ENCODE assay signal across 17 cellular contexts in genomic region chr2:202488671-202489070, GRCh38.
A peak's percentile ranks its signal among the peaks of the same experiment; 100 is the strongest.
DNase-seq lines count a peak whose midpoint lies in the region; ATAC-seq lines count a peak whose summit lies in the region.
"Had no signal": no experiment of that assay in that cellular context is flagged by ENCODE, and none has a peak within 500 bp of the region (broad histone marks: within the 10 kb centered on the region; RNA-seq: fewer than 3 reads in every experiment).

No MANE protein-coding gene starts in this region.

- peak overlapping the region; percentile 37 for H3K27ac Mint-ChIP-seq in T-helper 17 cell
- no peak overlapping the region for H3K27ac Mint-ChIP-seq in activated T-cell treated with anti-CD3 and anti-CD28 coated beads, Interleukin-2, amount 50 U/mL, for 72 hours
- H3K27ac Mint-ChIP-seq: CD4-positive, alpha-beta memory T cell; GM23338; HFFc6 had no signal

- ATAC-seq in T-helper 17 cell (no peak), HG03521 (IDR thresholded peaks at IDR 0.05; ENCODE audit: unreplicated experiment) (no peak)
- ATAC-seq in activated T-cell treated with anti-CD3 and anti-CD28 coated beads, Interleukin-2, amount 50 U/mL, for 72 hours (replicated peaks in 1 of 2): no peak
- ATAC-seq: GM23338 had no signal

- H3K4me3 Mint-ChIP-seq in T-helper 17 cell: no peak overlapping the region
- no peak overlapping the region for H3K4me3 Mint-ChIP-seq in activated T-cell treated with anti-CD3 and anti-CD28 coated beads, Interleukin-2, amount 50 U/mL, for 72 hours
- H3K4me3 Mint-ChIP-seq: CD14-positive monocyte; CD4-positive, alpha-beta memory T cell; GM23338; HFFc6 had no signal

- intact Hi-C loops in posterior vena cava (cut with DNase I): no loop called here

- no peaks in the 10 kb centered on the region for H3K9me3 ChIP-seq in T-helper 17 cell (ENCODE audit: control insufficient read depth, low read length, poor library complexity, severe bottlenecking)
- H3K9me3 ChIP-seq: BLaER1 had no signal

- no peaks in the 10 kb centered on the region for H3K9me3 Mint-ChIP-seq in activated T-cell treated with anti-CD3 and anti-CD28 coated beads, Interleukin-2, amount 50 U/mL, for 72 hours
- H3K9me3 Mint-ChIP-seq: CD14-positive monocyte; CD4-positive, alpha-beta memory T cell; GM23338; HFFc6 had no signal

- no peaks in the 10 kb centered on the region for H3K4me1 Mint-ChIP-seq in T-helper 17 cell
- H3K4me1 Mint-ChIP-seq in activated T-cell treated with anti-CD3 and anti-CD28 coated beads, Interleukin-2, amount 50 U/mL, for 72 hours (ENCODE audit: low read depth): no peaks in the 10 kb centered on the region
- H3K4me1 Mint-ChIP-seq: CD14-positive monocyte; CD4-positive, alpha-beta memory T cell had no signal

- peak; percentile 18 for DNase-seq in NCI-H2107 treated with DMSO at 0.1 percent for 48 hours (lab: John Stamatoyannopoulos, UW; ENCODE audit: unreplicated experiment)
- no peak for DNase-seq in NCI-H2107 (lab: John Stamatoyannopoulos, UW)
- DNase-seq in T-helper 17 cell: no peak
- DNase-seq in fibroblast of peridontal ligament (ENCODE audit: extremely low read depth): peak; percentile 23
- DNase-seq in posterior vena cava (ENCODE audit: low spot score): no peak
- no peak for DNase-seq in activated T-cell treated with anti-CD3 and anti-CD28 coated beads, Interleukin-2, amount 50 U/mL, for 72 hours
- DNase-seq: 8988T; CD4-positive, alpha-beta memory T cell; DMS153; DMS79; GDM1; HCEC 1CT; HFFc6 had no signal

- no peaks in the 10 kb centered on the region for H3K36me3 Mint-ChIP-seq in T-helper 17 cell (ENCODE audit: low read depth)
- no peaks in the 10 kb centered on the region for H3K36me3 Mint-ChIP-seq in activated T-cell treated with anti-CD3 and anti-CD28 coated beads, Interleukin-2, amount 50 U/mL, for 72 hours (ENCODE audit: insufficient read depth in 2 of 2)

- no peaks in the 10 kb centered on the region for H3K27me3 Mint-ChIP-seq in T-helper 17 cell
- no peaks in the 10 kb centered on the region for H3K27me3 Mint-ChIP-seq in activated T-cell treated with anti-CD3 and anti-CD28 coated beads, Interleukin-2, amount 50 U/mL, for 72 hours (ENCODE audit: low read depth)
- H3K27me3 Mint-ChIP-seq: CD4-positive, alpha-beta memory T cell had no signal

Comparison
In these comparisons a context has a peak if more than half of its experiments do, and no peak if none do; other contexts are left out.
1. DNase-seq: peak in NCI-H2107 treated with DMSO at 0.1 percent for 48 hours (single experiment) and fibroblast of peridontal ligament (single experiment); none in NCI-H2107 (single experiment), T-helper 17 cell (0 of 3), posterior vena cava (single experiment) and activated T-cell treated with anti-CD3 and anti-CD28 coated beads, Interleukin-2, amount 50 U/mL, for 72 hours (0 of 2).